In the genomic region with DNA sequence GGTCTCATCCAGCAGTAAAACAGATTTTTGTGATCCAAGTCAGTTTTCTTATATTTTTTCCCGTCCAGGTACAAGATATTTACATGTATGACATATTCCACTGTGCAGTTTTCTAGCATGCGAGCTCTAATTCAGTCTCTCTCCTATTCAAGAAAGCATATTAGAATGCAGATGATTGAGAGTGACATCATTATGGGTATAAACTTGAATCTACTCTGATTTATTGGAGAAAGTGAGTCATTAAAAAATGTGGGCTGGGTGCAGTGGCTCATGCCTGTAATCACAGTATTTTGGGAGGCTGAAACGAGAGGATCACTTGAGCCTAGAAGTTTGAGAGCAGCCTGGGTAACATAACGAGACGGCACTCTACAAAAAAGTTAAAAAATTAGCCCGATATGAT, we compare ENCODE assay signal across 9 cellular contexts. TPM values are rescaled to one million over a fixed set of nuclear protein-coding genes. Genes with fewer than 3 reads are reported as not detected.
A peak's percentile ranks its signal among the peaks of the same experiment; 100 is the strongest.
DNase-seq lines count a peak whose midpoint lies in the region; ATAC-seq and TF ChIP-seq lines count a peak whose summit lies in the region.
"Had no signal": no experiment of that assay in that cellular context is flagged by ENCODE, and none has a peak within 500 bp of the region (broad histone marks: within the 10 kb centered on the region; RNA-seq: fewer than 3 reads in every experiment).

No MANE protein-coding gene starts in this region.

- in situ Hi-C loops in GM23248 (cut with MboI), result no loop called here

- H3K27ac ChIP-seq in GM23248 (peak overlapping the region; percentile 58), PC-3 (ENCODE audit: low read length) (peak overlapping the region; percentile 44), OCI-LY7 (ENCODE audit: low read depth, low read length, poor library complexity, severe bottlenecking) (no peak overlapping the region)

- H3K9me3 ChIP-seq in GM23248 (ENCODE audit: low read depth), result no peaks in the 10 kb centered on the region
- H3K9me3 ChIP-seq in PC-3 (ENCODE audit: low read length), result no peaks in the 10 kb centered on the region
- no peaks in the 10 kb centered on the region for H3K9me3 ChIP-seq in OCI-LY7 (ENCODE audit: low read length)

- H3F3A ChIP-seq in GM23248 (ENCODE audit: insufficient read depth) (peaks cover 12% of the 10 kb centered on the region; the same call in 1 of the 2 replicates), PC-3 (ENCODE audit: low read length, unreplicated experiment) (no peaks in the 10 kb centered on the region)

- peak overlapping the region; percentile 50 for H3K4me3 ChIP-seq in GM23248
- peak overlapping the region; percentile 48 for H3K4me3 ChIP-seq in PC-3 (ENCODE audit: low read length)
- H3K4me3 ChIP-seq in OCI-LY7 (ENCODE audit: low read depth, low read length, poor library complexity, severe bottlenecking), result no peak overlapping the region

- DNase-seq in GM23248, result peak; percentile 81
- peak; percentile 90 for DNase-seq in PC-3
- DNase-seq in dedifferentiated amniotic fluid mesenchymal stem cell (ENCODE audit: extremely low spot score), result peak; percentile 39
- peak; percentile 58 for DNase-seq in renal cortical epithelial cell (ENCODE audit: low read depth)
- no peak for DNase-seq in putamen (ENCODE audit: low spot score)
- no peak for DNase-seq in stimulated activated CD4-positive, alpha-beta T cell treated with anti-CD3 and anti-CD28 coated beads, Interleukin-4, amount 100 ng/mL, for 4 hours
- no peak for DNase-seq in OCI-LY7 (ENCODE audit: low spot score)
- no peak for DNase-seq in inferior parietal cortex (ENCODE audit: extremely low spot score)
- DNase-seq: CD8-positive, alpha-beta T cell had no signal

- peaks cover 96% of the 10 kb centered on the region for H3K79me2 ChIP-seq in GM23248 (ENCODE audit: insufficient read depth)
- H3K79me2 ChIP-seq in PC-3 (ENCODE audit: low read length), result peaks cover 79% of the 10 kb centered on the region
- H3K79me2 ChIP-seq in OCI-LY7 (ENCODE audit: insufficient read depth, low read depth, low read length), result no peaks in the 10 kb centered on the region

- no TSS peak for BruUV-seq in PC-3 (replicated peaks; lab: Mats Ljungman, UMichigan)
- no TSS peak for BruUV-seq in OCI-LY7 (replicated peaks; lab: Mats Ljungman, UMichigan)

- intact Hi-C loops in PC-3 (cut with micrococcal nuclease) (loop anchor here (2.0 to 5.0 kb wide), 3 partner anchors 21 to 112 kb away; no protein-coding TSS in a partner anchor), OCI-LY7 (cut with micrococcal nuclease; ENCODE audit: unreplicated experiment) (no loop called here)

- TF ChIP-seq CTCF in PC-3 (conservative IDR thresholded peaks at IDR 0.05; ENCODE audit: low read depth, low read length) (no peak), OCI-LY7 (conservative IDR thresholded peaks at IDR 0.05; ENCODE audit: low read length) (no peak)

- H2AFZ ChIP-seq in GM23248 (peak overlapping the region; percentile 51; the same call in 1 of the 2 replicates), PC-3 (ENCODE audit: low read length) (no peak overlapping the region; the same call in 1 of the 2 replicates), OCI-LY7 (ENCODE audit: low read length) (no peak overlapping the region)

- CTCF ChIA-PET in PC-3 (lab: Charles Lee), result no interaction called here
- CTCF ChIA-PET in OCI-LY7 (lab: Charles Lee; ENCODE audit: unreplicated experiment), result no interaction called here

- H3K27me3 ChIP-seq in GM23248 (replicated peaks; ENCODE audit: insufficient read depth) (no peaks in the 10 kb centered on the region), PC-3 (ENCODE audit: low read length) (no peaks in the 10 kb centered on the region)

- POLR2A ChIA-PET in PC-3 (lab: Charles Lee; ENCODE audit: unreplicated experiment), result no interaction called here
- POLR2A ChIA-PET in OCI-LY7 (lab: Charles Lee), result no interaction called here

- peak; percentile 62 for ATAC-seq in PC-3
- ATAC-seq: CD8-positive, alpha-beta T cell had no signal

- H3K36me3 ChIP-seq in GM23248 (ENCODE audit: low read depth), result no peaks in the 10 kb centered on the region
- H3K36me3 ChIP-seq in PC-3 (ENCODE audit: low read depth, low read length), result peaks cover 3% of the 10 kb centered on the region; the same call in 1 of the 2 replicates
- H3K36me3 ChIP-seq in OCI-LY7 (ENCODE audit: insufficient read depth, low read length), result no peaks in the 10 kb centered on the region

- 19 to 20% methylated on average over 6 of the region's 6 CpGs for WGBS in GM23248 (ENCODE audit: low coverage in 1 of 2, low lambda C conversion rate in 2 of 2, missing lambda C conversion rate in 2 of 2), 2 experiments

- H3K9ac ChIP-seq in GM23248 (peak overlapping the region; percentile 56), PC-3 (ENCODE audit: low read length) (peak overlapping the region; percentile 13; the same call in 1 of the 2 replicates)

- H3K4me2 ChIP-seq in GM23248 (ENCODE audit: unreplicated experiment), result peak overlapping the region; percentile 79
- peak overlapping the region; percentile 74 for H3K4me2 ChIP-seq in PC-3 (ENCODE audit: low read length)
- no peak overlapping the region for H3K4me2 ChIP-seq in OCI-LY7 (ENCODE audit: low read length)

- H3K9me2 ChIP-seq in GM23248 (ENCODE audit: insufficient read depth) (no peaks in the 10 kb centered on the region), PC-3 (replicated peaks; ENCODE audit: low read length) (no peaks in the 10 kb centered on the region), OCI-LY7 (ENCODE audit: insufficient read depth, low read length) (no peaks in the 10 kb centered on the region)

- H4K20me1 ChIP-seq in GM23248 (ENCODE audit: insufficient read depth), result no peaks in the 10 kb centered on the region
- H4K20me1 ChIP-seq in PC-3 (ENCODE audit: low read length), result no peaks in the 10 kb centered on the region
- H4K20me1 ChIP-seq in OCI-LY7 (ENCODE audit: insufficient read depth, low read length), result no peaks in the 10 kb centered on the region

- H3K4me1 ChIP-seq in GM23248 (ENCODE audit: insufficient read depth), result peaks cover 41% of the 10 kb centered on the region
- peaks cover 37% of the 10 kb centered on the region for H3K4me1 ChIP-seq in PC-3 (ENCODE audit: insufficient read depth, low read length)
- H3K4me1 ChIP-seq in OCI-LY7 (ENCODE audit: insufficient read depth, low read length, poor library complexity, severe bottlenecking), result no peaks in the 10 kb centered on the region

RNA-seq across cellular contexts. Expression of a gene that starts 6.2 kb away (rescaled TPM):
- 16.6 and 26.8 TPM in 2 replicates for total RNA-seq in GM23248 (2014; rRNA removed; shearing (Covaris generic))
- 24.9 and 26.1 TPM in 2 replicates for polyA plus RNA-seq in GM23248 (2016; fragmentation: Nextera tagmentation; extraction: Ambion mirVana)
- total RNA-seq in PC-3 (2014; rRNA removed), result 19.4 and 20.2 TPM in 2 replicates
- 35.1 and 56.4 TPM in 2 replicates for total RNA-seq in renal cortical epithelial cell
- 9.4 and 11.8 TPM in 2 replicates for total RNA-seq in OCI-LY7 (2014; rRNA removed; shearing (Covaris generic))
- 9.1 and 10.0 TPM in 2 replicates for total RNA-seq in OCI-LY7 (2022)

Comparison
In these comparisons a context has a peak if more than half of its experiments do, and no peak if none do; other contexts are left out.
1. DNase-seq: peak in GM23248 (single experiment), PC-3 (single experiment), dedifferentiated amniotic fluid mesenchymal stem cell (single experiment) and renal cortical epithelial cell (single experiment); none in putamen (single experiment), stimulated activated CD4-positive, alpha-beta T cell treated with anti-CD3 and anti-CD28 coated beads, Interleukin-4, amount 100 ng/mL, for 4 hours (0 of 2), OCI-LY7 (single experiment) and inferior parietal cortex (single experiment).